1 cellular context compared by ENCODE assay signal in the genomic region with DNA sequence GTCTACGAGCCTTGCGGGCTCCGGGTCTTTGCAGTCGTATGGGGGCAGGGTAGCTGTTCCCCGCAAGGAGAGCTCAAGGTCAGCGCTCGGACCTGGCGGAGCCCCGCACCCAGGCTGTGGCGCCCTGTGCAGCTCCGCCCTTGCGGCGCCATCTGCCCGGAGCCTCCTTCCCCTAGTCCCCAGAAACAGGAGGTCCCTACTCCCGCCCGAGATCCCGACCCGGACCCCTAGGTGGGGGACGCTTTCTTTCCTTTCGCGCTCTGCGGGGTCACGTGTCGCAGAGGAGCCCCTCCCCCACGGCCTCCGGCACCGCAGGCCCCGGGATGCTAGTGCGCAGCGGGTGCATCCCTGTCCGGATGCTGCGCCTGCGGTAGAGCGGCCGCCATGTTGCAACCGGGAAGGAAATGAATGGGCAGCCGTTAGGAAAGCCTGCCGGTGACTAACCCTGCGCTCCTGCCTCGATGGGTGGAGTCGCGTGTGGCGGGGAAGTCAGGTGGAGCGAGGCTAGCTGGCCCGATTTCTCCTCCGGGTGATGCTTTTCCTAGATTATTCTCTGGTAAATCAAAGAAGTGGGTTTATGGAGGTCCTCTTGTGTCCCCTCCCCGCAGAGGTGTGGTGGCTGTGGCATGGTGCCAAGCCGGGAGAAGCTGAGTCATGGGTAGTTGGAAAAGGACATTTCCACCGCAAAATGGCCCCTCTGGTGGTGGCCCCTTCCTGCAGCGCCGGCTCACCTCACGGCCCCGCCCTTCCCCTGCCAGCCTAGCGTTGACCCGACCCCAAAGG.
TF ChIP-seq lines count a peak whose summit lies in the region.

No MANE protein-coding gene starts in this region.

TF ChIP-seq in HepG2, 621 proteins besides CTCF, POLR2A, EP300 and RAD21 (continued from another document and continues in another):
- TF ChIP-seq DMAP1 (CRISPR knock-in tag; IDR thresholded peaks at IDR 0.05): no peak
- TF ChIP-seq KMT2A (CRISPR knock-in tag; IDR thresholded peaks at IDR 0.05): no peak
- TF ChIP-seq, protein P1, sequence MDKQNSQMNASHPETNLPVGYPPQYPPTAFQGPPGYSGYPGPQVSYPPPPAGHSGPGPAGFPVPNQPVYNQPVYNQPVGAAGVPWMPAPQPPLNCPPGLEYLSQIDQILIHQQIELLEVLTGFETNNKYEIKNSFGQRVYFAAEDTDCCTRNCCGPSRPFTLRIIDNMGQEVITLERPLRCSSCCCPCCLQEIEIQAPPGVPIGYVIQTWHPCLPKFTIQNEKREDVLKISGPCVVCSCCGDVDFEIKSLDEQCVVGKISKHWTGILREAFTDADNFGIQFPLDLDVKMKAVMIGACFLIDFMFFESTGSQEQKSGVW (CRISPR knock-in tag; IDR thresholded peaks at IDR 0.05; ENCODE audit: borderline replicate concordance): no peak
- TF ChIP-seq, protein P2, sequence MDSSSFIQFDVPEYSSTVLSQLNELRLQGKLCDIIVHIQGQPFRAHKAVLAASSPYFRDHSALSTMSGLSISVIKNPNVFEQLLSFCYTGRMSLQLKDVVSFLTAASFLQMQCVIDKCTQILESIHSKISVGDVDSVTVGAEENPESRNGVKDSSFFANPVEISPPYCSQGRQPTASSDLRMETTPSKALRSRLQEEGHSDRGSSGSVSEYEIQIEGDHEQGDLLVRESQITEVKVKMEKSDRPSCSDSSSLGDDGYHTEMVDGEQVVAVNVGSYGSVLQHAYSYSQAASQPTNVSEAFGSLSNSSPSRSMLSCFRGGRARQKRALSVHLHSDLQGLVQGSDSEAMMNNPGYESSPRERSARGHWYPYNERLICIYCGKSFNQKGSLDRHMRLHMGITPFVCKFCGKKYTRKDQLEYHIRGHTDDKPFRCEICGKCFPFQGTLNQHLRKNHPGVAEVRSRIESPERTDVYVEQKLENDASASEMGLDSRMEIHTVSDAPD (CRISPR knock-in tag; IDR thresholded peaks at IDR 0.05): no peak
- TF ChIP-seq, protein P3, sequence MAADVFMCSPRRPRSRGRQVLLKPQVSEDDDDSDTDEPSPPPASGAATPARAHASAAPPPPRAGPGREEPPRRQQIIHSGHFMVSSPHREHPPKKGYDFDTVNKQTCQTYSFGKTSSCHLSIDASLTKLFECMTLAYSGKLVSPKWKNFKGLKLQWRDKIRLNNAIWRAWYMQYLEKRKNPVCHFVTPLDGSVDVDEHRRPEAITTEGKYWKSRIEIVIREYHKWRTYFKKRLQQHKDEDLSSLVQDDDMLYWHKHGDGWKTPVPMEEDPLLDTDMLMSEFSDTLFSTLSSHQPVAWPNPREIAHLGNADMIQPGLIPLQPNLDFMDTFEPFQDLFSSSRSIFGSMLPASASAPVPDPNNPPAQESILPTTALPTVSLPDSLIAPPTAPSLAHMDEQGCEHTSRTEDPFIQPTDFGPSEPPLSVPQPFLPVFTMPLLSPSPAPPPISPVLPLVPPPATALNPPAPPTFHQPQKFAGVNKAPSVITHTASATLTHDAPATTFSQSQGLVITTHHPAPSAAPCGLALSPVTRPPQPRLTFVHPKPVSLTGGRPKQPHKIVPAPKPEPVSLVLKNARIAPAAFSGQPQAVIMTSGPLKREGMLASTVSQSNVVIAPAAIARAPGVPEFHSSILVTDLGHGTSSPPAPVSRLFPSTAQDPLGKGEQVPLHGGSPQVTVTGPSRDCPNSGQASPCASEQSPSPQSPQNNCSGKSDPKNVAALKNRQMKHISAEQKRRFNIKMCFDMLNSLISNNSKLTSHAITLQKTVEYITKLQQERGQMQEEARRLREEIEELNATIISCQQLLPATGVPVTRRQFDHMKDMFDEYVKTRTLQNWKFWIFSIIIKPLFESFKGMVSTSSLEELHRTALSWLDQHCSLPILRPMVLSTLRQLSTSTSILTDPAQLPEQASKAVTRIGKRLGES (CRISPR knock-in tag; IDR thresholded peaks at IDR 0.05; ENCODE audit: borderline replicate concordance): no peak
- TF ChIP-seq MEIS2 (CRISPR knock-in tag; IDR thresholded peaks at IDR 0.05): no peak
- TF ChIP-seq PRPF4 (IDR thresholded peaks at IDR 0.05; ENCODE audit: low read depth, low read length, poor library complexity, severe bottlenecking): no peak
- no peak for TF ChIP-seq ZNF775 (CRISPR knock-in tag; IDR thresholded peaks at IDR 0.05; ENCODE audit: borderline replicate concordance)
- TF ChIP-seq EHMT2 (IDR thresholded peaks at IDR 0.05; ENCODE audit: borderline replicate concordance, low read depth, low read length): no peak
- TF ChIP-seq ZNF777 (CRISPR knock-in tag; IDR thresholded peaks at IDR 0.05): no peak
- TF ChIP-seq PHF5A (CRISPR knock-in tag; IDR thresholded peaks at IDR 0.05; ENCODE audit: low read depth, unreplicated experiment): no peak
- no peak for TF ChIP-seq ZNF567 (CRISPR knock-in tag; IDR thresholded peaks at IDR 0.05; ENCODE audit: borderline replicate concordance)
- TF ChIP-seq, protein P4, sequence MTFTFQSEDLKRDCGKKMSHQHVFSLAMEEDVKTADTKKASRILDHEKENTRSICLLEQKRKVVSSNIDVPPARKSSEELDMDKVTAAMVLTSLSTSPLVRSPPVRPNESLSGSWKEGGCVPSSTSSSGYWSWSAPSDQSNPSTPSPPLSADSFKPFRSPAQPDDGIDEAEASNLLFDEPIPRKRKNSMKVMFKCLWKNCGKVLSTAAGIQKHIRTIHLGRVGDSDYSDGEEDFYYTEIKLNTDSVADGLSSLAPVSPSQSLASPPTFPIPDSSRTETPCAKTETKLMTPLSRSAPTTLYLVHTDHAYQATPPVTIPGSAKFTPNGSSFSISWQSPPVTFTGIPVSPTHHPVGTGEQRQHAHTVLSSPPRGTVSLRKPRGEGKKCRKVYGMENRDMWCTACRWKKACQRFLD (CRISPR knock-in tag; IDR thresholded peaks at IDR 0.05; ENCODE audit: borderline replicate concordance): no peak
- no peak for TF ChIP-seq POGZ (CRISPR knock-in tag; IDR thresholded peaks at IDR 0.05)
- no peak for TF ChIP-seq MAFF (IDR thresholded peaks at IDR 0.05; ENCODE audit: low read depth, low read length)
- TF ChIP-seq ZNF263 (CRISPR knock-in tag; IDR thresholded peaks at IDR 0.05): no peak
- TF ChIP-seq, protein P5, sequence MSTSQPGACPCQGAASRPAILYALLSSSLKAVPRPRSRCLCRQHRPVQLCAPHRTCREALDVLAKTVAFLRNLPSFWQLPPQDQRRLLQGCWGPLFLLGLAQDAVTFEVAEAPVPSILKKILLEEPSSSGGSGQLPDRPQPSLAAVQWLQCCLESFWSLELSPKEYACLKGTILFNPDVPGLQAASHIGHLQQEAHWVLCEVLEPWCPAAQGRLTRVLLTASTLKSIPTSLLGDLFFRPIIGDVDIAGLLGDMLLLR (CRISPR knock-in tag; IDR thresholded peaks at IDR 0.05): no peak; the same call in none of the 2 replicates
- peak; percentile 33; the same call in 1 of the 2 replicates for TF ChIP-seq ZBTB38 (CRISPR knock-in tag; IDR thresholded peaks at IDR 0.05)
- no peak for TF ChIP-seq GATA4 (IDR thresholded peaks at IDR 0.05; ENCODE audit: borderline replicate concordance, low read depth)
- TF ChIP-seq HMG20A (CRISPR knock-in tag; IDR thresholded peaks at IDR 0.05; ENCODE audit: borderline replicate concordance): no peak
- no peak for TF ChIP-seq ZNF549 (CRISPR knock-in tag; IDR thresholded peaks at IDR 0.05)
- TF ChIP-seq ZNF235 (CRISPR knock-in tag; IDR thresholded peaks at IDR 0.05; ENCODE audit: borderline replicate concordance): no peak
- no peak for TF ChIP-seq CHD4 (IDR thresholded peaks at IDR 0.05; ENCODE audit: borderline replicate concordance, low read length)
- TF ChIP-seq, protein P6, sequence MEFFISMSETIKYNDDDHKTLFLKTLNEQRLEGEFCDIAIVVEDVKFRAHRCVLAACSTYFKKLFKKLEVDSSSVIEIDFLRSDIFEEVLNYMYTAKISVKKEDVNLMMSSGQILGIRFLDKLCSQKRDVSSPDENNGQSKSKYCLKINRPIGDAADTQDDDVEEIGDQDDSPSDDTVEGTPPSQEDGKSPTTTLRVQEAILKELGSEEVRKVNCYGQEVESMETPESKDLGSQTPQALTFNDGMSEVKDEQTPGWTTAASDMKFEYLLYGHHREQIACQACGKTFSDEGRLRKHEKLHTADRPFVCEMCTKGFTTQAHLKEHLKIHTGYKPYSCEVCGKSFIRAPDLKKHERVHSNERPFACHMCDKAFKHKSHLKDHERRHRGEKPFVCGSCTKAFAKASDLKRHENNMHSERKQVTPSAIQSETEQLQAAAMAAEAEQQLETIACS (CRISPR knock-in tag; IDR thresholded peaks at IDR 0.05): no peak
- TF ChIP-seq TAF1 (CRISPR knock-in tag; IDR thresholded peaks at IDR 0.05): no peak
- TF ChIP-seq, protein P7, sequence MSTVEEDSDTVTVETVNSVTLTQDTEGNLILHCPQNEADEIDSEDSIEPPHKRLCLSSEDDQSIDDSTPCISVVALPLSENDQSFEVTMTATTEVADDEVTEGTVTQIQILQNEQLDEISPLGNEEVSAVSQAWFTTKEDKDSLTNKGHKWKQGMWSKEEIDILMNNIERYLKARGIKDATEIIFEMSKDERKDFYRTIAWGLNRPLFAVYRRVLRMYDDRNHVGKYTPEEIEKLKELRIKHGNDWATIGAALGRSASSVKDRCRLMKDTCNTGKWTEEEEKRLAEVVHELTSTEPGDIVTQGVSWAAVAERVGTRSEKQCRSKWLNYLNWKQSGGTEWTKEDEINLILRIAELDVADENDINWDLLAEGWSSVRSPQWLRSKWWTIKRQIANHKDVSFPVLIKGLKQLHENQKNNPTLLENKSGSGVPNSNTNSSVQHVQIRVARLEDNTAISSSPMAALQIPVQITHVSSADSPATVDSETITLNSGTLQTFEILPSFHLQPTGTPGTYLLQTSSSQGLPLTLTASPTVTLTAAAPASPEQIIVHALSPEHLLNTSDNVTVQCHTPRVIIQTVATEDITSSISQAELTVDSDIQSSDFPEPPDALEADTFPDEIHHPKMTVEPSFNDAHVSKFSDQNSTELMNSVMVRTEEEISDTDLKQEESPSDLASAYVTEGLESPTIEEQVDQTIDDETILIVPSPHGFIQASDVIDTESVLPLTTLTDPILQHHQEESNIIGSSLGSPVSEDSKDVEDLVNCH (CRISPR knock-in tag; IDR thresholded peaks at IDR 0.05): no peak
- peak; percentile 71; the same call in 1 of the 2 replicates for TF ChIP-seq ZC3H4 (CRISPR knock-in tag; IDR thresholded peaks at IDR 0.05; ENCODE audit: borderline replicate concordance)
- no peak for TF ChIP-seq ZNF761 (CRISPR knock-in tag; conservative IDR thresholded peaks at IDR 0.05)
- no peak for TF ChIP-seq CREB1 (IDR thresholded peaks at IDR 0.05)
- no peak for TF ChIP-seq CREB1 (CRISPR knock-in tag; IDR thresholded peaks at IDR 0.05)
- 0 out of 2 replicates have a peak, but pooled peaks have one; percentile 9 for TF ChIP-seq HNRNPUL1 (IDR thresholded peaks at IDR 0.05; ENCODE audit: low read depth, low read length)
- no peak for TF ChIP-seq KLF13 (CRISPR knock-in tag; IDR thresholded peaks at IDR 0.05)
- TF ChIP-seq JUNB (CRISPR knock-in tag; IDR thresholded peaks at IDR 0.05; ENCODE audit: borderline replicate concordance): 0 out of 2 replicates have a peak, but pooled peaks have one; percentile 32
- TF ChIP-seq, protein P8, sequence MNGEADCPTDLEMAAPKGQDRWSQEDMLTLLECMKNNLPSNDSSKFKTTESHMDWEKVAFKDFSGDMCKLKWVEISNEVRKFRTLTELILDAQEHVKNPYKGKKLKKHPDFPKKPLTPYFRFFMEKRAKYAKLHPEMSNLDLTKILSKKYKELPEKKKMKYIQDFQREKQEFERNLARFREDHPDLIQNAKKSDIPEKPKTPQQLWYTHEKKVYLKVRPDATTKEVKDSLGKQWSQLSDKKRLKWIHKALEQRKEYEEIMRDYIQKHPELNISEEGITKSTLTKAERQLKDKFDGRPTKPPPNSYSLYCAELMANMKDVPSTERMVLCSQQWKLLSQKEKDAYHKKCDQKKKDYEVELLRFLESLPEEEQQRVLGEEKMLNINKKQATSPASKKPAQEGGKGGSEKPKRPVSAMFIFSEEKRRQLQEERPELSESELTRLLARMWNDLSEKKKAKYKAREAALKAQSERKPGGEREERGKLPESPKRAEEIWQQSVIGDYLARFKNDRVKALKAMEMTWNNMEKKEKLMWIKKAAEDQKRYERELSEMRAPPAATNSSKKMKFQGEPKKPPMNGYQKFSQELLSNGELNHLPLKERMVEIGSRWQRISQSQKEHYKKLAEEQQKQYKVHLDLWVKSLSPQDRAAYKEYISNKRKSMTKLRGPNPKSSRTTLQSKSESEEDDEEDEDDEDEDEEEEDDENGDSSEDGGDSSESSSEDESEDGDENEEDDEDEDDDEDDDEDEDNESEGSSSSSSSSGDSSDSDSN (CRISPR knock-in tag; IDR thresholded peaks at IDR 0.05): no peak; the same call in 1 of the 2 replicates
- TF ChIP-seq ZNF614 (CRISPR knock-in tag; IDR thresholded peaks at IDR 0.05; ENCODE audit: borderline replicate concordance): no peak
- TF ChIP-seq NFATC3 (CRISPR knock-in tag; IDR thresholded peaks at IDR 0.05): no peak
- no peak for TF ChIP-seq ASH2L (IDR thresholded peaks at IDR 0.05; ENCODE audit: insufficient read length, low read depth, low read length)
- TF ChIP-seq, protein P9, sequence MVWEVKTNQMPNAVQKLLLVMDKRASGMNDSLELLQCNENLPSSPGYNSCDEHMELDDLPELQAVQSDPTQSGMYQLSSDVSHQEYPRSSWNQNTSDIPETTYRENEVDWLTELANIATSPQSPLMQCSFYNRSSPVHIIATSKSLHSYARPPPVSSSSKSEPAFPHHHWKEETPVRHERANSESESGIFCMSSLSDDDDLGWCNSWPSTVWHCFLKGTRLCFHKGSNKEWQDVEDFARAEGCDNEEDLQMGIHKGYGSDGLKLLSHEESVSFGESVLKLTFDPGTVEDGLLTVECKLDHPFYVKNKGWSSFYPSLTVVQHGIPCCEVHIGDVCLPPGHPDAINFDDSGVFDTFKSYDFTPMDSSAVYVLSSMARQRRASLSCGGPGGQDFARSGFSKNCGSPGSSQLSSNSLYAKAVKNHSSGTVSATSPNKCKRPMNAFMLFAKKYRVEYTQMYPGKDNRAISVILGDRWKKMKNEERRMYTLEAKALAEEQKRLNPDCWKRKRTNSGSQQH (CRISPR knock-in tag; IDR thresholded peaks at IDR 0.05; ENCODE audit: low read depth): 0 out of 2 replicates have a peak, but pooled peaks have one; percentile 54
- no peak for TF ChIP-seq SP1 (IDR thresholded peaks at IDR 0.05)
- 0 out of 2 replicates have a peak, but pooled peaks have one; percentile 13 for TF ChIP-seq SP1 (CRISPR knock-in tag; IDR thresholded peaks at IDR 0.05)
- no peak for TF ChIP-seq DPF2 (CRISPR knock-in tag; IDR thresholded peaks at IDR 0.05; ENCODE audit: borderline replicate concordance, low read depth)
- TF ChIP-seq, protein P10, sequence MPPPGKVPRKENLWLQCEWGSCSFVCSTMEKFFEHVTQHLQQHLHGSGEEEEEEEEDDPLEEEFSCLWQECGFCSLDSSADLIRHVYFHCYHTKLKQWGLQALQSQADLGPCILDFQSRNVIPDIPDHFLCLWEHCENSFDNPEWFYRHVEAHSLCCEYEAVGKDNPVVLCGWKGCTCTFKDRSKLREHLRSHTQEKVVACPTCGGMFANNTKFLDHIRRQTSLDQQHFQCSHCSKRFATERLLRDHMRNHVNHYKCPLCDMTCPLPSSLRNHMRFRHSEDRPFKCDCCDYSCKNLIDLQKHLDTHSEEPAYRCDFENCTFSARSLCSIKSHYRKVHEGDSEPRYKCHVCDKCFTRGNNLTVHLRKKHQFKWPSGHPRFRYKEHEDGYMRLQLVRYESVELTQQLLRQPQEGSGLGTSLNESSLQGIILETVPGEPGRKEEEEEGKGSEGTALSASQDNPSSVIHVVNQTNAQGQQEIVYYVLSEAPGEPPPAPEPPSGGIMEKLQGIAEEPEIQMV (CRISPR knock-in tag; IDR thresholded peaks at IDR 0.05; ENCODE audit: low read depth): no peak
- no peak for TF ChIP-seq PPARG (CRISPR knock-in tag; conservative IDR thresholded peaks at IDR 0.05)
- TF ChIP-seq ZNF292 (CRISPR knock-in tag; IDR thresholded peaks at IDR 0.05; ENCODE audit: borderline replicate concordance, low read depth): no peak
